ENCODE assay signal across 16 cellular contexts in genomic region chr3:135896613-135897012, GRCh38.
A peak's percentile ranks its signal among the peaks of the same experiment; 100 is the strongest.
DNase-seq lines count a peak whose midpoint lies in the region; ATAC-seq, FAIRE-seq and TF ChIP-seq lines count a peak whose summit lies in the region.
"Had no signal": no experiment of that assay in that cellular context is flagged by ENCODE, and none has a peak within 500 bp of the region (broad histone marks: within the 10 kb centered on the region; RNA-seq: fewer than 3 reads in every experiment).

No MANE protein-coding gene starts in this region.

- H3K9me3 ChIP-seq in astrocyte (ENCODE audit: insufficient read depth, low read depth, low read length): no peaks in the 10 kb centered on the region
- H3K9me3 ChIP-seq in mesodermal cell (ENCODE audit: control insufficient read depth, low read length): no peaks in the 10 kb centered on the region
- H3K9me3 ChIP-seq: BLaER1 treated with 17β-estradiol and CSF1 and Interleukin-3, amounts not matched to agents 10 nM and 100 nM; prostate gland had no signal

- peak overlapping the region; percentile 12 for H2AFZ ChIP-seq in astrocyte (ENCODE audit: low read depth, low read length)

- H3K4me1 ChIP-seq in astrocyte (ENCODE audit: insufficient read depth, low read length) (peaks cover 5% of the 10 kb centered on the region), mesodermal cell (ENCODE audit: control insufficient read depth, insufficient read depth, low read length, poor library complexity, severe bottlenecking) (peaks cover 4% of the 10 kb centered on the region)
- H3K4me1 ChIP-seq: BLaER1 treated with 17β-estradiol and CSF1 and Interleukin-3, amounts not matched to agents 10 nM and 100 nM; prostate gland had no signal

- no peaks in the 10 kb centered on the region for H3K27me3 Mint-ChIP-seq in Calu3 (ENCODE audit: unreplicated experiment)
- no peaks in the 10 kb centered on the region for H3K27me3 Mint-ChIP-seq in astrocyte (ENCODE audit: low read depth, unreplicated experiment)

- ATAC-seq in GM21526 (IDR thresholded peaks at IDR 0.05; ENCODE audit: low FRiP score, unreplicated experiment) (no peak), HG03378 (IDR thresholded peaks at IDR 0.05; ENCODE audit: unreplicated experiment) (no peak)
- ATAC-seq: HepG2 had no signal

- TF ChIP-seq RAD21 in Ishikawa (IDR thresholded peaks at IDR 0.05; ENCODE audit: low read depth): no peak

- no peaks in the 10 kb centered on the region for H4K20me1 ChIP-seq in astrocyte (ENCODE audit: insufficient read depth, low read length)
- H4K20me1 ChIP-seq: BLaER1 treated with 17β-estradiol and CSF1 and Interleukin-3, amounts not matched to agents 10 nM and 100 nM had no signal

- no peaks in the 10 kb centered on the region for H3K27me3 ChIP-seq in astrocyte (ENCODE audit: insufficient read depth, low read length)
- H3K27me3 ChIP-seq: BLaER1 treated with 17β-estradiol and CSF1 and Interleukin-3, amounts not matched to agents 10 nM and 100 nM had no signal

- no peaks in the 10 kb centered on the region for H3K79me2 ChIP-seq in astrocyte (ENCODE audit: insufficient read depth, low read length)

- peak; percentile 71 for DNase-seq in Calu3
- DNase-seq in astrocyte (ENCODE audit: low read depth): peak; percentile 32
- no peak for DNase-seq in activated CD8-positive, alpha-beta memory T cell treated with anti-CD3 and anti-CD28 coated beads for 24 hours
- DNase-seq in NCI-H1694 (lab: John Stamatoyannopoulos, UW): no peak
- DNase-seq: DND-41, SHP77 had no signal

- peak overlapping the region; percentile 62 for H3K27ac ChIP-seq in astrocyte (ENCODE audit: low read depth, low read length)
- peak overlapping the region; percentile 65 for H3K27ac ChIP-seq in mesodermal cell (ENCODE audit: low read depth, low read length, severe bottlenecking)
- H3K27ac ChIP-seq: BLaER1 treated with 17β-estradiol and CSF1 and Interleukin-3, amounts not matched to agents 10 nM and 100 nM; prostate gland had no signal

- H3K4me1 Mint-ChIP-seq in Calu3 (ENCODE audit: low read depth, unreplicated experiment) (peaks cover 27% of the 10 kb centered on the region), astrocyte (ENCODE audit: low read depth, unreplicated experiment) (peaks cover 8% of the 10 kb centered on the region)

- no peak for TF ChIP-seq EP300 in Ishikawa (IDR thresholded peaks at IDR 0.05; ENCODE audit: borderline replicate concordance)

- BruUV-seq in Calu3 (replicated peaks; lab: Mats Ljungman, UMichigan): no TSS peak

- TF ChIP-seq CTCF in Calu3 (IDR thresholded peaks at IDR 0.05; ENCODE audit: unreplicated experiment) (no peak), astrocyte (IDR thresholded peaks at IDR 0.05; ENCODE audit: insufficient read depth, low read depth, low read length) (no peak)

- H3K4me2 ChIP-seq in astrocyte (ENCODE audit: low read length): peak overlapping the region; percentile 43
- H3K4me2 ChIP-seq: BLaER1 treated with 17β-estradiol and CSF1 and Interleukin-3, amounts not matched to agents 10 nM and 100 nM had no signal

- intact Hi-C loops in Calu3 (cut with micrococcal nuclease; ENCODE audit: unreplicated experiment): loop anchor here (10.0 kb wide), 2 partner anchors 392 to 812 kb away; no protein-coding TSS in a partner anchor

- H3K9ac ChIP-seq in astrocyte (ENCODE audit: low read length): peak overlapping the region; percentile 38

- CTCF ChIA-PET in Calu3 (lab: Charles Lee): interaction anchor here (1.1 to 2.4 kb wide), 4 partner anchors 11 to 146 kb away, joined by 3 to 8 read pairs (median 3); no protein-coding TSS in a partner anchor

- WGBS in mesodermal cell (ENCODE audit: insufficient coverage in 2 of 2), 2 experiments: 73 to 83% methylated on average over 1 to 2 of the region's 2 CpGs

- no peaks in the 10 kb centered on the region for H3K36me3 Mint-ChIP-seq in Calu3 (ENCODE audit: insufficient read depth, unreplicated experiment)
- H3K36me3 Mint-ChIP-seq in astrocyte (ENCODE audit: low read depth, unreplicated experiment): no peaks in the 10 kb centered on the region

- no peak overlapping the region for H3K4me3 ChIP-seq in astrocyte (ENCODE audit: insufficient read depth, low read depth, low read length)
- no peak overlapping the region for H3K4me3 ChIP-seq in mesodermal cell (ENCODE audit: extremely low read depth, insufficient read depth, low read length, poor library complexity, severe bottlenecking)
- H3K4me3 ChIP-seq: BLaER1 treated with 17β-estradiol and CSF1 and Interleukin-3, amounts not matched to agents 10 nM and 100 nM; prostate gland had no signal

- H3K9me3 Mint-ChIP-seq in Calu3 (ENCODE audit: low read depth, unreplicated experiment) (peaks cover 4% of the 10 kb centered on the region), astrocyte (ENCODE audit: unreplicated experiment) (no peaks in the 10 kb centered on the region)

- H3K4me3 Mint-ChIP-seq in Calu3 (ENCODE audit: low read depth, unreplicated experiment) (peak overlapping the region; percentile 8), astrocyte (ENCODE audit: unreplicated experiment) (no peak overlapping the region)

- H3K36me3 ChIP-seq in astrocyte (ENCODE audit: insufficient read depth, low read length) (no peaks in the 10 kb centered on the region), mesodermal cell (ENCODE audit: control insufficient read depth, insufficient read depth, low read length) (no peaks in the 10 kb centered on the region)
- H3K36me3 ChIP-seq: BLaER1 treated with 17β-estradiol and CSF1 and Interleukin-3, amounts not matched to agents 10 nM and 100 nM; prostate gland had no signal

- FAIRE-seq in astrocyte (lab: Jason Lieb, UNC): peak; percentile 84
- FAIRE-seq: bronchial epithelial cell, frontal cortex, GM12891, HepG2 had no signal

- H3K27ac Mint-ChIP-seq in Calu3 (ENCODE audit: unreplicated experiment) (peak overlapping the region; percentile 70), astrocyte (ENCODE audit: unreplicated experiment) (peak overlapping the region; percentile 90)

TF ChIP-seq in Ishikawa, 13 proteins besides CTCF, POLR2A, EP300 and RAD21:
- no peak for TF ChIP-seq TAF1 (IDR thresholded peaks at IDR 0.05; ENCODE audit: low read depth)
- peak; percentile 75 for TF ChIP-seq TEAD4 (IDR thresholded peaks at IDR 0.05)

Comparison
In these comparisons a context has a peak if more than half of its experiments do, and no peak if none do; other contexts are left out.
1. DNase-seq: peak in Calu3 (single experiment) and astrocyte (single experiment); none in activated CD8-positive, alpha-beta memory T cell treated with anti-CD3 and anti-CD28 coated beads for 24 hours (single experiment) and NCI-H1694 (single experiment).